Comparison of ENCODE assay signal across 10 cellular contexts in genomic region chr16:88697831-88698693, GRCh38. TPM values are rescaled to one million over a fixed set of nuclear protein-coding genes. Genes with fewer than 3 reads are reported as not detected.
A peak's percentile ranks its signal among the peaks of the same experiment; 100 is the strongest.
DNase-seq lines count a peak whose midpoint lies in the region; ATAC-seq and TF ChIP-seq lines count a peak whose summit lies in the region.
"Had no signal": no experiment of that assay in that cellular context is flagged by ENCODE, and none has a peak within 500 bp of the region (broad histone marks: within the 10 kb centered on the region; RNA-seq: fewer than 3 reads in every experiment).

No MANE protein-coding gene starts in this region.

- dilution Hi-C loops in mammary epithelial cell (cut with HindIII; ENCODE audit: low sequenced_read_pairs) = loop anchor here (5.0 kb wide), 1 partner anchor 54 kb away; no protein-coding TSS in a partner anchor

- DNase-seq in T-helper 1 cell (no peak), mammary epithelial cell (no peak), neuronal stem cell (ENCODE audit: low spot score) (no peak), NCI-H748 (lab: John Stamatoyannopoulos, UW; ENCODE audit: unreplicated experiment) (no peak), nucleus accumbens (lab: John Stamatoyannopoulos, UW) (no peak)

- POLR2A ChIA-PET in HEK293 (lab: Yijun Ruan, JAX) = interaction anchor here (1.0 kb wide), 1 partner anchor 7 kb away, joined by 3 read pairs; no protein-coding TSS in a partner anchor

- H3K27ac ChIP-seq in HEK293 (ENCODE audit: extremely low read depth, low read depth, low read length) (no peak overlapping the region; the same call in 1 of the 2 replicates), mammary epithelial cell (ENCODE audit: insufficient read depth, low read depth, low read length) (no peak overlapping the region), neuronal stem cell (replicated peaks; ENCODE audit: low read length) (no peak overlapping the region)
- H3K27ac ChIP-seq: gastroesophageal sphincter had no signal

- H3K4ac ChIP-seq in neuronal stem cell (ENCODE audit: low read length) = no peak overlapping the region

- peaks cover 34% of the 10 kb centered on the region for H3K4me1 Mint-ChIP-seq in T-helper 1 cell treated with Interleukin-12 subunit alpha and Interleukin-12 subunit beta and Interleukin-4 antibody, amounts not matched to agents 30 μg/mL and 1 μg/mL, for 36 hours (ENCODE audit: low read depth)

- H3K27me3 ChIP-seq in mammary epithelial cell (ENCODE audit: insufficient read depth, low read length) = no peaks in the 10 kb centered on the region
- H3K27me3 ChIP-seq in neuronal stem cell (ENCODE audit: control insufficient read depth in 3 of 3, insufficient read depth in 3 of 3, low read depth in 1 of 3, low read length in 3 of 3) = peaks cover 0 to 6% (median 0%) of the 10 kb centered on the region in 3 experiments
- H3K27me3 ChIP-seq: gastroesophageal sphincter had no signal

- no peaks in the 10 kb centered on the region for H3K9me3 Mint-ChIP-seq in T-helper 1 cell treated with Interleukin-12 subunit alpha and Interleukin-12 subunit beta and Interleukin-4 antibody, amounts not matched to agents 30 μg/mL and 1 μg/mL, for 36 hours

- H3K36me3 Mint-ChIP-seq in T-helper 1 cell treated with Interleukin-12 subunit alpha and Interleukin-12 subunit beta and Interleukin-4 antibody, amounts not matched to agents 30 μg/mL and 1 μg/mL, for 36 hours (ENCODE audit: low read depth) = peaks cover 30% of the 10 kb centered on the region

- H3K9me3 ChIP-seq in HEK293 (ENCODE audit: control insufficient read depth, insufficient read depth, low read depth, low read length) (no peaks in the 10 kb centered on the region), mammary epithelial cell (replicated peaks; ENCODE audit: insufficient read depth, low read length) (no peaks in the 10 kb centered on the region), neuronal stem cell (replicated peaks in 1 of 2; ENCODE audit: control insufficient read depth in 2 of 2, insufficient read depth in 1 of 2, low read depth in 1 of 2, low read length in 2 of 2) (no peaks in the 10 kb centered on the region)
- H3K9me3 ChIP-seq: gastroesophageal sphincter had no signal

- TF ChIP-seq CTCF in HEK293 (tag by site-specific recombination; IDR thresholded peaks at IDR 0.05) (peak; percentile 72), mammary epithelial cell (conservative IDR thresholded peaks at IDR 0.05 in 1 of 2, IDR thresholded peaks at IDR 0.05 in 1 of 2; ENCODE audit: extremely low read depth in 1 of 2, insufficient read depth in 1 of 2, low read depth in 1 of 2, low read length in 2 of 2) (peak; percentile 45 to 52)

- H3K18ac ChIP-seq in neuronal stem cell (ENCODE audit: low read length) = no peak overlapping the region

- peak overlapping the region; percentile 34 for H3K4me3 Mint-ChIP-seq in T-helper 1 cell treated with Interleukin-12 subunit alpha and Interleukin-12 subunit beta and Interleukin-4 antibody, amounts not matched to agents 30 μg/mL and 1 μg/mL, for 36 hours

- H2BK120ac ChIP-seq in neuronal stem cell (ENCODE audit: low read depth, low read length) = peak overlapping the region; percentile 18

- in situ Hi-C loops in mammary epithelial cell (cut with MboI; ENCODE audit: low sequenced_read_pairs in 2 of 2) = no loop called here

- no peaks in the 10 kb centered on the region for H3K4me1 ChIP-seq in HEK293 (ENCODE audit: control insufficient read depth, insufficient read depth, low read length)
- peaks cover 4% of the 10 kb centered on the region for H3K4me1 ChIP-seq in mammary epithelial cell (ENCODE audit: insufficient read depth, low read length)
- H3K4me1 ChIP-seq in neuronal stem cell (ENCODE audit: control insufficient read depth in 2 of 2, insufficient read depth in 1 of 2, low read depth in 1 of 2, low read length in 2 of 2) = peaks cover 0 to 3% of the 10 kb centered on the region in 2 donors

- no peak overlapping the region for H2BK5ac ChIP-seq in neuronal stem cell (ENCODE audit: low read length)

- intact Hi-C loops in mammary epithelial cell (cut with micrococcal nuclease) = no loop called here

- peaks cover 20% of the 10 kb centered on the region for H3K79me1 ChIP-seq in neuronal stem cell (ENCODE audit: low read depth, low read length)

- no TSS peak for BruUV-seq in mammary epithelial cell (replicated peaks; lab: Mats Ljungman, UMichigan)

- H3K36me3 ChIP-seq in HEK293 (ENCODE audit: control insufficient read depth in 2 of 2, insufficient read depth in 1 of 2, low read length in 2 of 2) = peaks cover 0 to 49% of the 10 kb centered on the region in 2 experiments; a peak in 2 of 3 replicates
- H3K36me3 ChIP-seq in mammary epithelial cell (ENCODE audit: insufficient read depth, low read length) = no peaks in the 10 kb centered on the region
- H3K36me3 ChIP-seq in neuronal stem cell (replicated peaks in 1 of 2; ENCODE audit: control insufficient read depth in 2 of 2, insufficient read depth in 2 of 2, low read length in 2 of 2) = peaks cover 17 to 46% of the 10 kb centered on the region in 2 donors

- no peak overlapping the region for H3K23ac ChIP-seq in neuronal stem cell (ENCODE audit: low read depth, low read length, poor library complexity)

- no peak overlapping the region for H3K14ac ChIP-seq in neuronal stem cell (ENCODE audit: low read length)

- no peaks in the 10 kb centered on the region for H3K27me3 Mint-ChIP-seq in T-helper 1 cell treated with Interleukin-12 subunit alpha and Interleukin-12 subunit beta and Interleukin-4 antibody, amounts not matched to agents 30 μg/mL and 1 μg/mL, for 36 hours (ENCODE audit: low read depth)

- H3K27ac Mint-ChIP-seq in T-helper 1 cell treated with Interleukin-12 subunit alpha and Interleukin-12 subunit beta and Interleukin-4 antibody, amounts not matched to agents 30 μg/mL and 1 μg/mL, for 36 hours = peak overlapping the region; percentile 55

- H3K4me3 ChIP-seq in HEK293 (ENCODE audit: low read depth, low read length) (no peak overlapping the region), mammary epithelial cell (replicated peaks in 1 of 3; ENCODE audit: insufficient read depth in 1 of 3, low read depth in 2 of 3, low read length in 3 of 3) (no peak overlapping the region), neuronal stem cell (ENCODE audit: low read length in 2 of 2) (no peak overlapping the region)
- H3K4me3 ChIP-seq: gastroesophageal sphincter had no signal

- H4K20me1 ChIP-seq in mammary epithelial cell (ENCODE audit: insufficient read depth, low read length) = no peaks in the 10 kb centered on the region

- no peak overlapping the region for H2AK5ac ChIP-seq in neuronal stem cell (ENCODE audit: low read depth, low read length)

- no peak overlapping the region for H3K4me2 ChIP-seq in mammary epithelial cell (ENCODE audit: insufficient read depth, low read depth, low read length)
- no peak overlapping the region for H3K4me2 ChIP-seq in neuronal stem cell (ENCODE audit: insufficient read depth, low read length, poor library complexity, severe bottlenecking)

- no peaks in the 10 kb centered on the region for H3K79me2 ChIP-seq in mammary epithelial cell (ENCODE audit: insufficient read depth, low read length)

- CTCF ChIA-PET in HEK293 (lab: Yijun Ruan, JAX) (no interaction called here), mammary epithelial cell (lab: Charles Lee; ENCODE audit: low non-redundant PET) (no interaction called here)

- no peak overlapping the region for H4K8ac ChIP-seq in neuronal stem cell (ENCODE audit: low read depth, low read length)

- H3K9ac ChIP-seq in mammary epithelial cell (ENCODE audit: insufficient read depth, low read length) = no peak overlapping the region
- no peak overlapping the region for H3K9ac ChIP-seq in neuronal stem cell (ENCODE audit: low read depth, low read length, poor library complexity)

- ATAC-seq in GM18861 (IDR thresholded peaks at IDR 0.05; ENCODE audit: unreplicated experiment) = no peak
- ATAC-seq: gastroesophageal sphincter had no signal

- H2AFZ ChIP-seq in mammary epithelial cell (ENCODE audit: low read depth, low read length) = peak overlapping the region; percentile 13
- H2AFZ ChIP-seq in neuronal stem cell (ENCODE audit: low read length) = no peak overlapping the region

- no peak overlapping the region for H4K91ac ChIP-seq in neuronal stem cell (ENCODE audit: low read depth, low read length, poor library complexity)

- no peak overlapping the region for H2BK12ac ChIP-seq in neuronal stem cell (ENCODE audit: low read length)

- 65% methylated on average over 23 of the region's 43 CpGs for WGBS in mammary epithelial cell (ENCODE audit: low coverage, missing lambda C conversion rate)
- WGBS in neuronal stem cell (ENCODE audit: extremely low coverage in 2 of 2, insufficient read length in 2 of 2, insufficient replicate concordance in 1 of 2), 2 donors = no CpG with 5 or more reads among the region's 43 CpGs

- no peak overlapping the region for H2BK15ac ChIP-seq in neuronal stem cell (ENCODE audit: low read length)

TF ChIP-seq in HEK293, 187 proteins besides CTCF, POLR2A, EP300 and RAD21:
- TF ChIP-seq ZNF155 (tag by site-specific recombination; IDR thresholded peaks at IDR 0.05) (no peak), KLF8 (tag by site-specific recombination; IDR thresholded peaks at IDR 0.05) (no peak), ZNF221 (tag by site-specific recombination; IDR thresholded peaks at IDR 0.05; ENCODE audit: borderline replicate concordance) (no peak)

RNA-seq across cellular contexts. Expression of gene RNF166, which starts 8.1 kb away (rescaled TPM):
- 10 to 100 TPM in 1 of 2 donors, 1 to 10 TPM in 1; 9.8 to 11.2 TPM for total RNA-seq in mammary epithelial cell
- polyA plus RNA-seq in mammary epithelial cell = 5.1 TPM
- polyA minus RNA-seq in mammary epithelial cell = 1.7 TPM
- polyA plus RNA-seq in neuronal stem cell (2013, experiment 1 of 2) = 20.4 TPM
- 19.1 TPM for polyA plus RNA-seq in neuronal stem cell (2013, experiment 2 of 2)

RNA-seq across cellular contexts. Expression of gene CTU2, which starts 8.2 kb away (rescaled TPM):
- total RNA-seq in mammary epithelial cell = 10 to 100 TPM; 13.2 to 26.5 TPM
- 12.8 TPM for polyA plus RNA-seq in mammary epithelial cell
- 12.3 TPM for polyA minus RNA-seq in mammary epithelial cell
- 25.8 TPM for polyA plus RNA-seq in neuronal stem cell (2013, experiment 1 of 2)
- polyA plus RNA-seq in neuronal stem cell (2013, experiment 2 of 2) = 28.0 TPM

RNA-seq across cellular contexts. Expression of gene SNAI3, which starts 11.8 kb away (rescaled TPM):
- not detected for total RNA-seq in mammary epithelial cell
- polyA plus RNA-seq in mammary epithelial cell = 0.07 TPM
- polyA minus RNA-seq in mammary epithelial cell = not detected
- polyA plus RNA-seq in neuronal stem cell (2013, experiment 1 of 2) = 0.50 TPM
- 0.32 TPM for polyA plus RNA-seq in neuronal stem cell (2013, experiment 2 of 2)
- total RNA-seq: SK-MEL-5 had no signal

RNA-seq across cellular contexts. Expression of gene MVD, which starts 35.2 kb away (rescaled TPM):
- 100 to 1,000 TPM in 1 of 2 donors, 10 to 100 TPM in 1; 57.7 to 171 TPM for total RNA-seq in mammary epithelial cell
- 136 TPM for polyA plus RNA-seq in mammary epithelial cell
- polyA minus RNA-seq in mammary epithelial cell = 54.3 TPM
- polyA plus RNA-seq in neuronal stem cell (2013, experiment 1 of 2) = 50.0 TPM
- polyA plus RNA-seq in neuronal stem cell (2013, experiment 2 of 2) = 51.3 TPM

RNA-seq across cellular contexts. Expression of gene CYBA, which starts 47.2 kb away (rescaled TPM):
- 10 to 100 TPM in 1 of 2 donors, 1 to 10 TPM in 1; 2.5 to 20.3 TPM for total RNA-seq in mammary epithelial cell
- 2.1 TPM for polyA plus RNA-seq in mammary epithelial cell
- polyA minus RNA-seq in mammary epithelial cell = 3.1 TPM
- 74.4 TPM for polyA plus RNA-seq in neuronal stem cell (2013, experiment 1 of 2)
- 71.9 TPM for polyA plus RNA-seq in neuronal stem cell (2013, experiment 2 of 2)
